1 cellular context compared by ENCODE assay signal in the genomic region with DNA sequence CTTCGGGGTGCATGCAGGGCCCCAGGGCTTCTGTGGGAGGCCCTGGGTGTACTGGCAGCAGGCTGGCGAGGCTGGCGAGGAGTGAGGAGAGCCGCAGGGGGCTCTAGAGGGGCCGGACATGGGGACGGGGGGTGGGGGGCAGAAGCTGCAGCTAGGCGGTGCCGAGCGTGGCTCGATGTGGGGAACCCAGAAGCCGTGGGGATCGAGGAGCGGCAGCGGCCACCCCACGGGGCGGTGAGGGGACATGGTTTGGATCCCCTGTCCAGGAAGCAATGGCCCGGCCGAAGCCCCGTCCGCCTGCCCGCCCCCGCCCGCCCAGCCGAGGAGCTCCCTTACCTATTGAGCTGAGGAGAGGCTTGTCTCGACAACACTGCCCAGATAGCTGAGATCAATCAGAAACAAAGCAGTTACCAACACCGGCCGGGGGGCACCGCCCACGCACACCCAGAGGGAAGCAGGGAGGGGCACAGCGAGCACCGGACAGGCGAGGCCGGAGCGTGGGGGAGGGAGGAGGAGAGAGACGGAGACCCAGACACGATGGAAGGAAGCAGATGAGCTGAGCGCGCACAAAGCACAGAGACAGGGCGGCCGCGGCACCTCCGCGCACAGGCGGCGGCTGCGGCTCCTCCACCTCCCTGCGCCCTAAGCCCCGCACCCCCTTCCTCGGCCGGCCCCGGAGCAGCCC.
A peak's percentile ranks its signal among the peaks of the same experiment; 100 is the strongest.
TF ChIP-seq lines count a peak whose summit lies in the region.

No MANE protein-coding gene starts in this region.

TF ChIP-seq in H1, 55 proteins besides CTCF, POLR2A, EP300 and RAD21:
- TF ChIP-seq EGR1 (IDR thresholded peaks at IDR 0.05; ENCODE audit: borderline replicate concordance, low read depth, low read length) (peak; percentile 95), RBBP5 (IDR thresholded peaks at IDR 0.05; ENCODE audit: borderline replicate concordance, low read depth, low read length) (0 out of 2 replicates have a peak, but pooled peaks have one; percentile 36), SP2 (IDR thresholded peaks at IDR 0.05; ENCODE audit: low read length) (no peak)
TF ChIP-seq in H1: peak in this region for 2.
